31 cellular contexts compared by ENCODE assay signal in the genomic region with DNA sequence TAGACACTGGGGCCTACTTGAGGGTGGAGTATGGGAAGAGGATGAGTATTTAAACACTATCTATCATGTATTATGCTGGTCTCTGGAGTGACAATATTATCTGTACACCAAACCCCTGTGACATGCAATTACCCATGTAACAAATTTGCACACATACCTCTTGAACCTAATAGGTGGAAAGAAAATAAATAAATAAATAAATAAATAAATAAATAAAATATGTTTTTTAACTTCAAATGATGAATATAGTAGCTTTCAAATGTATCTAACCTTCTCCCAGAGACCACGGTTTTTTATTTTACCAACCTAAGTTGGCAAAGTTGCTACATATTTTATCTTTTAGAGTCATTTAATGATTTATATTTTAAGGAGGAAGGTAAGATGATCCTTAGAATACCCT.
DNase-seq lines count a peak whose midpoint lies in the region; ATAC-seq, FAIRE-seq and TF ChIP-seq lines count a peak whose summit lies in the region.
"Had no signal": no experiment of that assay in that cellular context is flagged by ENCODE, and none has a peak within 500 bp of the region (broad histone marks: within the 10 kb centered on the region; RNA-seq: fewer than 3 reads in every experiment).

No MANE protein-coding gene starts in this region.

- TF ChIP-seq CTCF in HEK293 (tag by site-specific recombination; IDR thresholded peaks at IDR 0.05), result no peak
- no peak for TF ChIP-seq CTCF in kidney (IDR thresholded peaks at IDR 0.05; ENCODE audit: borderline replicate concordance, extremely low read depth, insufficient read depth)

- peak; percentile 49 for FAIRE-seq in kidney (lab: Jason Lieb, UNC)
- FAIRE-seq: A204.1, D721Med had no signal

- intact Hi-C loops in kidney (cut with DNase I), result no loop called here

- H3K4me3 ChIP-seq in HEK293 (ENCODE audit: low read depth, low read length) (no peak overlapping the region), kidney (ENCODE audit: low read length in 2 of 2) (no peak overlapping the region)
- H3K4me3 ChIP-seq: A549; BLaER1; BLaER1 treated with 17β-estradiol and CSF1 and Interleukin-3, amounts not matched to agents 10 nM and 100 nM had no signal

- no peaks in the 10 kb centered on the region for H3K4me1 ChIP-seq in HEK293 (ENCODE audit: control insufficient read depth, insufficient read depth, low read length)
- no peaks in the 10 kb centered on the region for H3K4me1 ChIP-seq in kidney (ENCODE audit: control insufficient read depth in 1 of 2, insufficient read depth in 1 of 2, low read depth in 1 of 2, low read length in 2 of 2)
- H3K4me1 ChIP-seq: A549; BE2C; BLaER1; BLaER1 treated with 17β-estradiol and CSF1 and Interleukin-3, amounts not matched to agents 10 nM and 100 nM; Caco-2 had no signal

- POLR2A ChIA-PET in HEK293 (lab: Yijun Ruan, JAX), result no interaction called here

- H3K9me3 ChIP-seq in HEK293 (ENCODE audit: control insufficient read depth, insufficient read depth, low read depth, low read length) (peaks cover 3% of the 10 kb centered on the region), kidney (ENCODE audit: control insufficient read depth in 1 of 2, low read length in 2 of 2) (no peaks in the 10 kb centered on the region)
- H3K9me3 ChIP-seq: A549; BE2C; BLaER1; BLaER1 treated with 17β-estradiol and CSF1 and Interleukin-3, amounts not matched to agents 10 nM and 100 nM; Caco-2 had no signal

- H3K36me3 ChIP-seq in HEK293 (ENCODE audit: control insufficient read depth in 2 of 2, insufficient read depth in 1 of 2, low read length in 2 of 2), result no peaks in the 10 kb centered on the region
- no peaks in the 10 kb centered on the region for H3K36me3 ChIP-seq in kidney (ENCODE audit: control insufficient read depth in 1 of 2, insufficient read depth in 2 of 2, low read length in 2 of 2)
- H3K36me3 ChIP-seq: BE2C; BLaER1; BLaER1 treated with 17β-estradiol and CSF1 and Interleukin-3, amounts not matched to agents 10 nM and 100 nM had no signal

- ATAC-seq in HG03159 (IDR thresholded peaks at IDR 0.05; ENCODE audit: unreplicated experiment), result no peak
- ATAC-seq: A549; CD8-positive, alpha-beta T cell had no signal

- H3K9ac ChIP-seq in kidney (ENCODE audit: low read length in 2 of 2), result no peak overlapping the region
- H3K9ac ChIP-seq: BLaER1; BLaER1 treated with 17β-estradiol and CSF1 and Interleukin-3, amounts not matched to agents 10 nM and 100 nM had no signal

- DNase-seq in kidney (no peak), SIG-M5 treated with dmso at 0.1 percent for 504 hours (lab: John Stamatoyannopoulos, UW; ENCODE audit: unreplicated experiment) (no peak)
- DNase-seq: 8988T; ACHN; AML-193; BE2C; C1 segment of cervical spinal cord; Caco-2; Calu3; CD4-positive, alpha-beta memory T cell; CD4-positive, alpha-beta T cell; CD4-positive, CD25-positive, alpha-beta regulatory T cell; CD8-positive, alpha-beta memory T cell; CD8-positive, alpha-beta T cell; COR-L47; DMS 273 treated with DMSO at 0.1 percent for 48 hours; DMS153; DMS53; DMS79; DMS79 treated with DMSO at 0.1 percent for 48 hours; DND-41; EL had no signal

- CTCF ChIA-PET in HEK293 (lab: Yijun Ruan, JAX), result no interaction called here

- H3K27ac ChIP-seq in HEK293 (ENCODE audit: extremely low read depth, low read depth, low read length), result no peak overlapping the region
- H3K27ac ChIP-seq in kidney (ENCODE audit: low read depth in 2 of 2, low read length in 2 of 2), result no peak overlapping the region
- H3K27ac ChIP-seq: 22Rv1; A549; BLaER1; BLaER1 treated with 17β-estradiol and CSF1 and Interleukin-3, amounts not matched to agents 10 nM and 100 nM; C4-2B had no signal

TF ChIP-seq in HEK293, 187 proteins besides CTCF, POLR2A, EP300 and RAD21 (continues in another document):
- TF ChIP-seq ZNF394 (tag by site-specific recombination; IDR thresholded peaks at IDR 0.05; ENCODE audit: borderline replicate concordance) (peak; percentile 52; the same call in 1 of the 2 replicates), ZNF138 (tag by site-specific recombination; IDR thresholded peaks at IDR 0.05; ENCODE audit: borderline replicate concordance) (no peak), ZNF623 (tag by site-specific recombination; IDR thresholded peaks at IDR 0.05) (peak; percentile 33; the same call in 1 of the 2 replicates), ZNF274 (IDR thresholded peaks at IDR 0.05; ENCODE audit: low read length) (no peak), ZNF274 (tag by site-specific recombination; IDR thresholded peaks at IDR 0.05; ENCODE audit: borderline replicate concordance) (no peak), PRDM6 (tag by site-specific recombination; IDR thresholded peaks at IDR 0.05) (no peak), ZNF433 (tag by site-specific recombination; IDR thresholded peaks at IDR 0.05; ENCODE audit: low read depth) (no peak), ZNF518A (tag by site-specific recombination; conservative IDR thresholded peaks at IDR 0.05; ENCODE audit: low read depth) (no peak)
- TF ChIP-seq, protein P1, sequence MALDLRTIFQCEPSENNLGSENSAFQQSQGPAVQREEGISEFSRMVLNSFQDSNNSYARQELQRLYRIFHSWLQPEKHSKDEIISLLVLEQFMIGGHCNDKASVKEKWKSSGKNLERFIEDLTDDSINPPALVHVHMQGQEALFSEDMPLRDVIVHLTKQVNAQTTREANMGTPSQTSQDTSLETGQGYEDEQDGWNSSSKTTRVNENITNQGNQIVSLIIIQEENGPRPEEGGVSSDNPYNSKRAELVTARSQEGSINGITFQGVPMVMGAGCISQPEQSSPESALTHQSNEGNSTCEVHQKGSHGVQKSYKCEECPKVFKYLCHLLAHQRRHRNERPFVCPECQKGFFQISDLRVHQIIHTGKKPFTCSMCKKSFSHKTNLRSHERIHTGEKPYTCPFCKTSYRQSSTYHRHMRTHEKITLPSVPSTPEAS (tag by site-specific recombination; IDR thresholded peaks at IDR 0.05), result no peak
